20 cellular contexts compared by ENCODE assay signal in the genomic region with DNA sequence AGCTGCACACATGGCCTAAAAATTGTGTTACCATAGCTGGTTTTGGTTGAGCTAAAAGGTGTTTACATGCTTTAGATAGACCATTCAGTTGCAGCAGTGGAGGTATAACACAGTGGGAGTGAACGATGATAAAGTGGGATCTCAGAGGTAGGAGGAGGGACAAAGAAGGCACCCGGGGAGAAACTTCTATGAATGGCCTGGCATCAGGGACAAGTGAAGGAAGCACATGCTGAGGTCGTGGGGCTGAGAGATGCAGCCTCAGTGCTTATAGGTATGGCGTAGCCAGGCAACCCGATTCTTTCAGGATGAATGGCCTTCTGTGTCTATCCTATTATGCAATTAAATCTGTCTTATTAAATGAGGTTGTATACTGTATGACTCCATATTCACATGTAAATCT.
"Had no signal": no experiment of that assay in that cellular context is flagged by ENCODE, and none has a peak within 500 bp of the region (broad histone marks: within the 10 kb centered on the region; RNA-seq: fewer than 3 reads in every experiment).

No MANE protein-coding gene starts in this region.

- H3K27me3 ChIP-seq: heart left ventricle, thyroid gland had no signal

- DNase-seq: activated B cell treated with CpG ODN at 0.5 μM for 24 hours; activated CD4-positive, alpha-beta T cell treated with anti-CD3 and anti-CD28 coated beads, Interleukin-2, amount 10 ng/mL, durations not matched to agents 7 days and 5 days; activated effector memory CD4-positive, alpha-beta T cell treated with Interleukin-2 at 50 U/mL for 16 hours; activated T-cell treated with anti-CD3 and anti-CD28 coated beads, Interleukin-2, amount 50 U/mL, for 1 hour; amygdala; cortex of kidney; effector CD8-positive, alpha-beta T cell; foreskin melanocyte; heart left ventricle; kidney; left ventricle myocardium inferior; retina; stimulated activated CD4-positive, alpha-beta T cell treated with anti-CD3 and anti-CD28 coated beads, Interleukin-15, amount 100 ng/mL, for 24 hours; stimulated activated CD4-positive, alpha-beta T cell treated with anti-CD3 and anti-CD28 coated beads, Interleukin-4, amount 100 ng/mL, for 4 hours; thyroid gland had no signal

- H3K9me3 Mint-ChIP-seq: activated B cell treated with CpG ODN at 0.5 μM for 24 hours; brain; central memory CD8-positive, alpha-beta T cell had no signal

- H3K4me3 Mint-ChIP-seq: activated B cell treated with CpG ODN at 0.5 μM for 24 hours; activated CD4-positive, alpha-beta T cell treated with anti-CD3 and anti-CD28 coated beads, Interleukin-2, amount 10 ng/mL, durations not matched to agents 7 days and 5 days; activated naive CD8-positive, alpha-beta T cell; central memory CD8-positive, alpha-beta T cell; mesothelial cell of epicardium had no signal

- H3K4me3 ChIP-seq: heart left ventricle, left ventricle myocardium inferior, thyroid gland had no signal

- H3K27ac Mint-ChIP-seq: activated B cell treated with CpG ODN at 0.5 μM for 24 hours; activated CD4-positive, alpha-beta T cell treated with anti-CD3 and anti-CD28 coated beads, Interleukin-2, amount 10 ng/mL, durations not matched to agents 7 days and 5 days; activated naive CD8-positive, alpha-beta T cell; mesothelial cell of epicardium had no signal

- H3K36me3 ChIP-seq: heart left ventricle, left ventricle myocardium inferior, neutrophil, thyroid gland had no signal

- H3K27me3 Mint-ChIP-seq: activated B cell treated with CpG ODN at 0.5 μM for 24 hours; central memory CD8-positive, alpha-beta T cell had no signal

- H3K36me3 Mint-ChIP-seq: activated naive CD8-positive, alpha-beta T cell; brain; mesothelial cell of epicardium had no signal

- ATAC-seq: heart left ventricle had no signal

- H3K4me1 ChIP-seq: thyroid gland had no signal

- H3K27ac ChIP-seq: heart left ventricle, left ventricle myocardium inferior, neutrophil, thyroid gland had no signal
